22 cellular contexts compared by ENCODE assay signal in the genomic region with DNA sequence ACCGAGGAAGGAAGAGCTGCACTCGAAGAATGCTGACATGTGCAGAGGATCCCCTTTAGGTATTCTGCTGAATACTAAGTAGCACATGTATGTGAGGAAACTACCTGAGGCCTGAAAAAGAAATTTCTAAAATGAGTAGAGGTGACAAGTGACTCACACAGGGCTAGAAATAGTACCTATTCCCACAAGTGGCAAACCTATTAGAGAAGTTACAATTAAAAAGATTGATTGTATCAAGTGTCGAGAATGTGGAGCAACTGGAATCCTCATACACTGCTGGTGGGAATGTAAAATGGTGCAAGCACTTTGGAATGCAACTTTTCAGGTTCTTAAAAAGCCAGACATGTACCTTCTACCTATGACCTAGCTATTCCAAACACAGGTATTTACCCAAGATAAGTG. TPM values are rescaled to one million over a fixed set of nuclear protein-coding genes. Genes with fewer than 3 reads are reported as not detected.
DNase-seq lines count a peak whose midpoint lies in the region; ATAC-seq and TF ChIP-seq lines count a peak whose summit lies in the region.
"Had no signal": no experiment of that assay in that cellular context is flagged by ENCODE, and none has a peak within 500 bp of the region (broad histone marks: within the 10 kb centered on the region; RNA-seq: fewer than 3 reads in every experiment).

No MANE protein-coding gene starts in this region.

- CTCF ChIA-PET in Calu3 (lab: Charles Lee): interaction anchor here (1.0 kb wide), 1 partner anchor 143 kb away, joined by 4 read pairs; no protein-coding TSS in a partner anchor

- no peaks in the 10 kb centered on the region for H3K9me2 ChIP-seq in Karpas-422 (replicated peaks; ENCODE audit: insufficient read depth, low read length)

- H3K4me1 Mint-ChIP-seq in Calu3 (ENCODE audit: low read depth, unreplicated experiment) (peaks cover 34% of the 10 kb centered on the region), mesothelial cell of epicardium (peaks cover 15% of the 10 kb centered on the region)
- H3K4me1 Mint-ChIP-seq: activated naive CD8-positive, alpha-beta T cell treated with anti-CD3 and anti-CD28 coated beads for 36 hours had no signal

- H3K36me3 ChIP-seq in Karpas-422 (ENCODE audit: insufficient read depth, low read length): no peaks in the 10 kb centered on the region
- H3K36me3 ChIP-seq: BLaER1 treated with 17β-estradiol and CSF1 and Interleukin-3, amounts not matched to agents 10 nM and 100 nM had no signal

- ATAC-seq in esophagus mucosa (peak; percentile 92), GM21381 (IDR thresholded peaks at IDR 0.05; ENCODE audit: unreplicated experiment) (no peak)

- no peaks in the 10 kb centered on the region for H4K20me1 ChIP-seq in Karpas-422 (ENCODE audit: insufficient read depth, low read depth, low read length)
- H4K20me1 ChIP-seq: BLaER1 treated with 17β-estradiol and CSF1 and Interleukin-3, amounts not matched to agents 10 nM and 100 nM had no signal

- H3K36me3 Mint-ChIP-seq in Calu3 (ENCODE audit: insufficient read depth, unreplicated experiment) (peaks cover 6% of the 10 kb centered on the region), mesothelial cell of epicardium (no peaks in the 10 kb centered on the region)
- H3K36me3 Mint-ChIP-seq: activated naive CD8-positive, alpha-beta T cell treated with anti-CD3 and anti-CD28 coated beads for 36 hours had no signal

- no peaks in the 10 kb centered on the region for H3K79me2 ChIP-seq in Karpas-422 (ENCODE audit: low read length)

- intact Hi-C loops in Calu3 (cut with micrococcal nuclease; ENCODE audit: unreplicated experiment): loop anchor here (2.0 kb wide), 1 partner anchor 46 kb away; no protein-coding TSS in a partner anchor

- no peaks in the 10 kb centered on the region for H3K9me3 ChIP-seq in Karpas-422 (ENCODE audit: low read length)
- H3K9me3 ChIP-seq: BLaER1 treated with 17β-estradiol and CSF1 and Interleukin-3, amounts not matched to agents 10 nM and 100 nM had no signal

- H3K4me1 ChIP-seq in Karpas-422 (ENCODE audit: low read length): no peaks in the 10 kb centered on the region
- H3K4me1 ChIP-seq: BLaER1 treated with 17β-estradiol and CSF1 and Interleukin-3, amounts not matched to agents 10 nM and 100 nM had no signal

- no peak overlapping the region for H3K9ac ChIP-seq in Karpas-422 (ENCODE audit: low read length)
- H3K9ac ChIP-seq: BLaER1 treated with 17β-estradiol and CSF1 and Interleukin-3, amounts not matched to agents 10 nM and 100 nM; GM23248 had no signal

- no TSS peak for BruUV-seq in Calu3 (replicated peaks; lab: Mats Ljungman, UMichigan)

- H3K27ac Mint-ChIP-seq in Calu3 (ENCODE audit: unreplicated experiment) (peak overlapping the region; percentile 82), mesothelial cell of epicardium (peak overlapping the region; percentile 57)
- H3K27ac Mint-ChIP-seq: activated naive CD8-positive, alpha-beta T cell treated with anti-CD3 and anti-CD28 coated beads for 36 hours; activated T-helper 1 cell treated with anti-CD3 and anti-CD28 coated beads, Interleukin-12 subunit alpha, Interleukin-12 subunit beta, Interleukin-2, Interleukin-4 antibody, amounts not matched to agents 30 ng/mL and 10 ng/mL and 1 ng/mL, durations not matched to agents 14 hours and 24 hours and 36 hours had no signal

- H3K4me3 Mint-ChIP-seq in Calu3 (ENCODE audit: low read depth, unreplicated experiment) (no peak overlapping the region), mesothelial cell of epicardium (no peak overlapping the region)
- H3K4me3 Mint-ChIP-seq: activated naive CD8-positive, alpha-beta T cell treated with anti-CD3 and anti-CD28 coated beads for 36 hours; activated T-helper 1 cell treated with anti-CD3 and anti-CD28 coated beads, Interleukin-12 subunit alpha, Interleukin-12 subunit beta, Interleukin-2, Interleukin-4 antibody, amounts not matched to agents 30 ng/mL and 10 ng/mL and 1 ng/mL, durations not matched to agents 14 hours and 24 hours and 36 hours had no signal

- H3K9me3 Mint-ChIP-seq in Calu3 (ENCODE audit: low read depth, unreplicated experiment) (no peaks in the 10 kb centered on the region), mesothelial cell of epicardium (peaks cover 10% of the 10 kb centered on the region)
- H3K9me3 Mint-ChIP-seq: activated T-helper 1 cell treated with anti-CD3 and anti-CD28 coated beads, Interleukin-12 subunit alpha, Interleukin-12 subunit beta, Interleukin-2, Interleukin-4 antibody, amounts not matched to agents 30 ng/mL and 10 ng/mL and 1 ng/mL, durations not matched to agents 14 hours and 24 hours and 36 hours had no signal

- H3K27me3 Mint-ChIP-seq in Calu3 (ENCODE audit: unreplicated experiment) (no peaks in the 10 kb centered on the region), mesothelial cell of epicardium (ENCODE audit: low read depth) (no peaks in the 10 kb centered on the region)
- H3K27me3 Mint-ChIP-seq: activated naive CD8-positive, alpha-beta T cell treated with anti-CD3 and anti-CD28 coated beads for 36 hours had no signal

- H3K27ac ChIP-seq in Karpas-422 (ENCODE audit: low read length) (no peak overlapping the region), coronary artery (no peak overlapping the region)
- H3K27ac ChIP-seq: BLaER1 treated with 17β-estradiol and CSF1 and Interleukin-3, amounts not matched to agents 10 nM and 100 nM; GM23248 had no signal

- H3K4me2 ChIP-seq in Karpas-422 (ENCODE audit: low read depth, low read length, poor library complexity, severe bottlenecking): no peak overlapping the region
- H3K4me2 ChIP-seq: BLaER1 treated with 17β-estradiol and CSF1 and Interleukin-3, amounts not matched to agents 10 nM and 100 nM had no signal

- DNase-seq in Calu3 (peak; percentile 48), Karpas-422 (peak; percentile 23), mesothelial cell of epicardium (ENCODE audit: low spot score in 2 of 2, unreplicated experiment in 2 of 2) (no peak), DMS79 (lab: John Stamatoyannopoulos, UW) (no peak), NOMO-1 treated with DMSO at 0.1 percent for 48 hours (lab: John Stamatoyannopoulos, UW; ENCODE audit: unreplicated experiment) (no peak), coronary artery (ENCODE audit: low spot score) (no peak)
- DNase-seq: ACHN; activated CD4-positive, CD25-positive, alpha-beta regulatory T cell treated with anti-CD3 and anti-CD28 coated beads, Interleukin-2, amount 50 U/mL, for 72 hours; activated naive CD8-positive, alpha-beta T cell treated with anti-CD3 and anti-CD28 coated beads for 36 hours; effector CD8-positive, alpha-beta T cell; GM23248; NCI-H1105 treated with DMSO at 0.1 percent for 48 hours; NCI-H510A; NK-92 treated with Interleukin-12 subunit alpha and Interleukin-12 subunit beta, amount 100 ng/mL, for 24 hours; nucleus accumbens; retina; stimulated activated CD4-positive, alpha-beta T cell treated with anti-CD3 and anti-CD28 coated beads, Interleukin-15, amount 100 ng/mL, for 24 hours had no signal

- no peak for TF ChIP-seq CTCF in Calu3 (IDR thresholded peaks at IDR 0.05; ENCODE audit: unreplicated experiment)
- TF ChIP-seq CTCF in mesothelial cell of epicardium (IDR thresholded peaks at IDR 0.05; ENCODE audit: unreplicated experiment): no peak
- no peak for TF ChIP-seq CTCF in coronary artery (IDR thresholded peaks at IDR 0.05)

- no peak overlapping the region for H2AFZ ChIP-seq in Karpas-422 (ENCODE audit: low read length)
- H2AFZ ChIP-seq: GM23248 had no signal

- H3K27me3 ChIP-seq in Karpas-422 (ENCODE audit: low read length): no peaks in the 10 kb centered on the region
- H3K27me3 ChIP-seq: BLaER1 treated with 17β-estradiol and CSF1 and Interleukin-3, amounts not matched to agents 10 nM and 100 nM had no signal

- H3K4me3 ChIP-seq in Karpas-422 (ENCODE audit: low read length) (no peak overlapping the region), coronary artery (no peak overlapping the region)
- H3K4me3 ChIP-seq: BLaER1 treated with 17β-estradiol and CSF1 and Interleukin-3, amounts not matched to agents 10 nM and 100 nM; GM23248 had no signal

RNA-seq across cellular contexts. Expression of a gene that starts 47.4 kb away (rescaled TPM):
- total RNA-seq in Calu3 (2022) (6.2 and 7.1 TPM in 2 replicates), esophagus mucosa (1.2 TPM), mesothelial cell of epicardium (5.3 to 7.2 TPM (median 6.3 TPM) in 3 replicates)
- total RNA-seq in Karpas-422 (2014; rRNA removed; shearing (Covaris generic); ENCODE audit: low replicate concordance): 0.87 and 3.6 TPM in 2 replicates
- total RNA-seq: activated T-helper 1 cell treated with anti-CD3 and anti-CD28 coated beads, Interleukin-12 subunit alpha, Interleukin-12 subunit beta, Interleukin-2, Interleukin-4 antibody, amounts not matched to agents 30 ng/mL and 10 ng/mL and 1 ng/mL, durations not matched to agents 14 hours and 24 hours and 36 hours; GM23248; myocyte had no signal

Comparison
In these comparisons a context has a peak if more than half of its experiments do, and no peak if none do; other contexts are left out.
1. DNase-seq: peak in Calu3 (single experiment) and Karpas-422 (single experiment); none in mesothelial cell of epicardium (0 of 2), DMS79 (single experiment), NOMO-1 treated with DMSO at 0.1 percent for 48 hours (single experiment) and coronary artery (single experiment).